Comparison of ENCODE assay signal across 24 cellular contexts in the genomic region with DNA sequence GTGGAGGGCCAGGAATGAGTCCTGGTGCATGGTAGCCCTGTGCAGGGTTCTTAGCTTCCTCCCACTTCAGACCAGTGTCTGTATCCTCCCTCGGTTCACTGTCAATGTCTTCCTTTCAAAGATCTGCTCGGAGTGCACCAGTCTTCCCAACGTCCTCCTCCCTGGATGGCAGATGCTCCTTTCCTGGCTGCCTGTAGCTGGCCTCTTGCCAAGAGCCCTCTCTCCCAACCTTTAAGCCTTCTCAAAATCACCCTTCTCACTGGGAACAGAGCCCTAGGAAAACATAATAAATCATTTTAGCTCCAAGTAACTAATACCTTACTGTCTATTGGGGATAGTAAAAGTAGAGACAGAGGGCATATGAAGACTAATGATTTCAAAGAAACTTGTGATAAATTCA.
DNase-seq lines count a peak whose midpoint lies in the region; ATAC-seq lines count a peak whose summit lies in the region.
"Had no signal": no experiment of that assay in that cellular context is flagged by ENCODE, and none has a peak within 500 bp of the region (broad histone marks: within the 10 kb centered on the region; RNA-seq: fewer than 3 reads in every experiment).

No MANE protein-coding gene starts in this region.

- no peak for ATAC-seq in GM19351 (IDR thresholded peaks at IDR 0.05; ENCODE audit: unreplicated experiment)
- ATAC-seq: activated naive CD4-positive, alpha-beta T cell treated with anti-CD3 and anti-CD28 coated beads, Interleukin-2, amount 50 U/mL, for 72 hours; naive thymus-derived CD8-positive, alpha-beta T cell had no signal

- DNase-seq in COLO668 (lab: John Stamatoyannopoulos, UW; ENCODE audit: unreplicated experiment) = peak; percentile 25
- DNase-seq in NCI-H1694 (lab: John Stamatoyannopoulos, UW) = peak; percentile 10
- peak; percentile 41 for DNase-seq in NCI-H2227 (lab: John Stamatoyannopoulos, UW; ENCODE audit: unreplicated experiment)
- DNase-seq in NCI-H82 (lab: John Stamatoyannopoulos, UW) = peak; percentile 90
- no peak for DNase-seq in T-helper 9 cell
- no peak for DNase-seq in activated CD4-positive, alpha-beta T cell treated with anti-CD3 and anti-CD28 coated beads, Interleukin-2, amount 50 U/mL, for 4 hours
- no peak for DNase-seq in mucosa of gallbladder (ENCODE audit: low spot score)
- DNase-seq: activated CD4-positive, alpha-beta T cell treated with anti-CD3 and anti-CD28 coated beads for 48 hours; activated CD8-positive, alpha-beta memory T cell treated with anti-CD3 and anti-CD28 coated beads for 24 hours; activated T-cell treated with anti-CD3 and anti-CD28 coated beads for 4 hours; AML-193; CD4-positive, CD25-positive, alpha-beta regulatory T cell; effector memory CD4-positive, alpha-beta T cell; hippocampal formation; KG1; naive thymus-derived CD8-positive, alpha-beta T cell; NCI-H1436 treated with DMSO at 0.1 percent for 48 hours; NCI-H526 treated with DMSO at 0.1 percent for 48 hours; occipital lobe; RPMI8226; stimulated activated CD4-positive, alpha-beta T cell treated with anti-CD3 and anti-CD28 coated beads, Interleukin-4, amount 100 ng/mL, for 24 hours; T1000 had no signal

Comparison
In these comparisons a context has a peak if more than half of its experiments do, and no peak if none do; other contexts are left out.
1. DNase-seq: peak in COLO668 (single experiment), NCI-H1694 (single experiment), NCI-H2227 (single experiment) and NCI-H82 (single experiment); none in T-helper 9 cell (single experiment), activated CD4-positive, alpha-beta T cell treated with anti-CD3 and anti-CD28 coated beads, Interleukin-2, amount 50 U/mL, for 4 hours (0 of 2) and mucosa of gallbladder (single experiment).